26 cellular contexts compared by ENCODE assay signal in the genomic region with DNA sequence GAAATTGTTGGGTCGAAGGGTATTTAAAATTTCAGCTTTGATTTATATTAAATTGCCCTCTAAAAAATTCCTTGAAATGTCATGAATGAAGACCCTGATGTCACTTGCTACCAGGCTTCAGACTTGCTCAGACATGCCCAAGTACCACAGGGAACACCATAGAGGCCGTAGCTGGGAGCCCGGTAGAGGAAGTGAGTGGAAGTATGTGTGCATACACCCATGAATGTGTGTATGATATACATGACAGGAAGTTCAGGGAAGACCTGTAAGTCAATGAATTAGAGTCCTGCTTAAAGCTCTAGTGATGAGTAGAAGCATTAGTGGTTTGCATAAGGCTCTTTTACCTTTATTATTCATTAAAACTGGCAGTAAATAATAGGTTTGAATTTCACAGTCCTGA.
A peak's percentile ranks its signal among the peaks of the same experiment; 100 is the strongest.
DNase-seq lines count a peak whose midpoint lies in the region; ATAC-seq, FAIRE-seq and TF ChIP-seq lines count a peak whose summit lies in the region.
"Had no signal": no experiment of that assay in that cellular context is flagged by ENCODE, and none has a peak within 500 bp of the region (broad histone marks: within the 10 kb centered on the region; RNA-seq: fewer than 3 reads in every experiment).

No MANE protein-coding gene starts in this region.

- 62% methylated on average over 3 of the region's 3 CpGs for WGBS in GM12878 (ENCODE audit: insufficient coverage, insufficient replicate concordance, low lambda C conversion rate, missing lambda C conversion rate)
- 63 to 100% methylated on average over 3 of the region's 3 CpGs for WGBS in gastroesophageal sphincter (ENCODE audit: low coverage in 1 of 2), 2 donors

- TF ChIP-seq RAD21 in GM12878 (IDR thresholded peaks at IDR 0.05; ENCODE audit: insufficient read depth, low read depth, low read length) = no peak

- H3K4me2 ChIP-seq in DND-41 (ENCODE audit: insufficient read depth, low read length) = no peak overlapping the region
- H3K4me2 ChIP-seq in GM12878 (ENCODE audit: control insufficient read depth, insufficient read depth) = 0 out of 2 replicates have a peak overlapping the region, but pooled peaks have one; percentile 14
- H3K4me2 ChIP-seq: PC-9 had no signal

- no peak overlapping the region for H3K9ac ChIP-seq in DND-41 (ENCODE audit: low read depth, low read length)
- no peak overlapping the region for H3K9ac ChIP-seq in GM12878 (ENCODE audit: control insufficient read depth, insufficient read depth, low read length)

- FAIRE-seq in GM12878 (lab: Jason Lieb, UNC) = no peak

- no peak overlapping the region for H2AFZ ChIP-seq in DND-41 (ENCODE audit: low read depth, low read length)
- H2AFZ ChIP-seq in GM12878 (ENCODE audit: control insufficient read depth, low read depth, low read length) = no peak overlapping the region; the same call in 1 of the 2 replicates
- H2AFZ ChIP-seq: PC-9 had no signal

- POLR2A ChIA-PET in GM12878 (lab: Charles Lee) = interaction anchor here (0.5 to 1.6 kb wide), 3 partner anchors 9 to 86 kb away, joined by 3 to 4 read pairs (median 3); no protein-coding TSS in a partner anchor

- in situ Hi-C loops in GM12878 (cut with MboI) = no loop called here

- H3K9me3 Mint-ChIP-seq in stimulated activated naive B cell treated with anti-CD40 and anti-IgM and Interleukin-4, amounts not matched to agents 10 μg/mL and 1 μg/mL and 100 μg/mL, for 72 hours = no peaks in the 10 kb centered on the region
- H3K9me3 Mint-ChIP-seq: CD14-positive monocyte, natural killer cell had no signal

- H3K27ac ChIP-seq in DND-41 (ENCODE audit: low read length) (0 out of 2 replicates have a peak overlapping the region, but pooled peaks have one; percentile 3), GM12878 (ENCODE audit: control insufficient read depth, insufficient read depth) (no peak overlapping the region; the same call in 1 of the 2 replicates), gastroesophageal sphincter (no peak overlapping the region)
- H3K27ac ChIP-seq: cardiac muscle cell, colonic mucosa, PC-9, upper lobe of right lung, WERI-Rb-1 had no signal

- TF ChIP-seq POLR2A in GM18505 (IDR thresholded peaks at IDR 0.05; ENCODE audit: borderline replicate concordance, extremely low read depth, insufficient read depth, insufficient read length) = no peak
- no peak for TF ChIP-seq POLR2A in GM12878 (IDR thresholded peaks at IDR 0.05; ENCODE audit: low read depth, low read length)
- TF ChIP-seq POLR2A in gastroesophageal sphincter (IDR thresholded peaks at IDR 0.05) = no peak

- no peaks in the 10 kb centered on the region for H3K27me3 ChIP-seq in DND-41 (ENCODE audit: insufficient read depth, low read length, poor library complexity)
- H3K27me3 ChIP-seq in GM12878 (replicated peaks in 1 of 2; ENCODE audit: control insufficient read depth in 2 of 2, insufficient read depth in 2 of 2, low read length in 1 of 2) = no peaks in the 10 kb centered on the region
- H3K27me3 ChIP-seq in gastroesophageal sphincter = no peaks in the 10 kb centered on the region
- H3K27me3 ChIP-seq: cardiac muscle cell, colonic mucosa, MG63, suprapubic skin, upper lobe of right lung had no signal

- H3K36me3 Mint-ChIP-seq in stimulated activated naive B cell treated with anti-CD40 and anti-IgM and Interleukin-4, amounts not matched to agents 10 μg/mL and 1 μg/mL and 100 μg/mL, for 72 hours = peaks cover 0 to 3% of the 10 kb centered on the region in 2 donors

- no TSS peak for BruUV-seq in GM12878 (replicated peaks; lab: Mats Ljungman, UMichigan)

- no peaks in the 10 kb centered on the region for H4K20me1 ChIP-seq in DND-41 (ENCODE audit: insufficient read depth, low read length)
- H4K20me1 ChIP-seq in GM12878 (ENCODE audit: control insufficient read depth, insufficient read depth) = no peaks in the 10 kb centered on the region

- RAD21 ChIA-PET in GM12878 (lab: Charles Lee; ENCODE audit: unreplicated experiment) = no interaction called here

- CTCF ChIA-PET in GM12878 (lab: Yijun Ruan, JAX) = no interaction called here

- SMC1A ChIA-PET in GM12878 (lab: Charles Lee; ENCODE audit: uncharacterized antibody, unreplicated experiment) = interaction anchor here (0.6 to 1.3 kb wide), 3 partner anchors 9 to 57 kb away, joined by 3 to 4 read pairs (median 3); no protein-coding TSS in a partner anchor

- H3K36me3 ChIP-seq in DND-41 (ENCODE audit: insufficient read depth, low read length) (no peaks in the 10 kb centered on the region), GM12878 (ENCODE audit: control insufficient read depth in 2 of 2, insufficient read depth in 2 of 2, low read length in 1 of 2) (no peaks in the 10 kb centered on the region), gastroesophageal sphincter (peaks cover 0 to 12% of the 10 kb centered on the region in 2 donors)
- H3K36me3 ChIP-seq: cardiac muscle cell, colonic mucosa, MG63, suprapubic skin, upper lobe of right lung, WERI-Rb-1 had no signal

- no peak overlapping the region for H3K4me3 ChIP-seq in DND-41 (ENCODE audit: low read depth in 1 of 2, low read length in 2 of 2)
- H3K4me3 ChIP-seq in GM12878 = no peak overlapping the region
- H3K4me3 ChIP-seq in gastroesophageal sphincter = no peak overlapping the region
- H3K4me3 ChIP-seq: cardiac muscle cell, colonic mucosa, MG63, PC-9, suprapubic skin, upper lobe of right lung had no signal

- intact Hi-C loops in GM12878 (cut with micrococcal nuclease; ENCODE audit: unreplicated experiment) = no loop called here

- TF ChIP-seq EP300 in GM12878 (IDR thresholded peaks at IDR 0.05; ENCODE audit: borderline replicate concordance in 1 of 2, control insufficient read depth in 1 of 2, low read depth in 2 of 2, low read length in 2 of 2) = no peak
- no peak for TF ChIP-seq EP300 in gastroesophageal sphincter (IDR thresholded peaks at IDR 0.05)

- H3K27me3 Mint-ChIP-seq in stimulated activated naive B cell treated with anti-CD40 and anti-IgM and Interleukin-4, amounts not matched to agents 10 μg/mL and 1 μg/mL and 100 μg/mL, for 72 hours = no peaks in the 10 kb centered on the region

- H3K9me3 ChIP-seq in DND-41 (ENCODE audit: insufficient read depth, low read length, severe bottlenecking) (no peaks in the 10 kb centered on the region), GM12878 (replicated peaks; ENCODE audit: control insufficient read depth, insufficient read depth, low read length) (no peaks in the 10 kb centered on the region), gastroesophageal sphincter (no peaks in the 10 kb centered on the region)
- H3K9me3 ChIP-seq: colonic mucosa, MG63, suprapubic skin, upper lobe of right lung had no signal

- no peak overlapping the region for H3K4me3 Mint-ChIP-seq in stimulated activated naive B cell treated with anti-CD40 and anti-IgM and Interleukin-4, amounts not matched to agents 10 μg/mL and 1 μg/mL and 100 μg/mL, for 72 hours
- H3K4me3 Mint-ChIP-seq: CD14-positive monocyte, natural killer cell had no signal

- ATAC-seq in DND-41 (ENCODE audit: insufficient read depth, low read depth) (peak; percentile 71), GM18505 (IDR thresholded peaks at IDR 0.05; ENCODE audit: unreplicated experiment) (peak; percentile 47), HG02852 (IDR thresholded peaks at IDR 0.05; ENCODE audit: unreplicated experiment) (peak; percentile 40), GM12878 (peak; percentile 37; the same call in 1 of the 3 replicates), gastroesophageal sphincter (no peak)
- ATAC-seq in stimulated activated naive B cell treated with anti-CD40 and anti-IgM and Interleukin-4, amounts not matched to agents 10 μg/mL and 1 μg/mL and 100 μg/mL, for 72 hours (replicated peaks) = no peak
- ATAC-seq: upper lobe of right lung had no signal

- no peak overlapping the region for H3K27ac Mint-ChIP-seq in stimulated activated naive B cell treated with anti-CD40 and anti-IgM and Interleukin-4, amounts not matched to agents 10 μg/mL and 1 μg/mL and 100 μg/mL, for 72 hours
- H3K27ac Mint-ChIP-seq: CD14-positive monocyte had no signal

- DNase-seq in DND-41 = peak; percentile 42
- DNase-seq in GM12878 (ENCODE audit: low read depth, low spot score) = no peak
- no peak for DNase-seq in stimulated activated naive B cell treated with anti-CD40 and anti-IgM and Interleukin-4, amounts not matched to agents 10 μg/mL and 1 μg/mL and 100 μg/mL, for 72 hours
- no peak for DNase-seq in activated CD4-positive, alpha-beta T cell treated with anti-CD3 and anti-CD28 coated beads for 1 hour
- DNase-seq: activated naive CD4-positive, alpha-beta T cell treated with anti-CD3 and anti-CD28 coated beads, Interleukin-2, amount 50 U/mL, for 16 hours; colonic mucosa; effector CD8-positive, alpha-beta T cell; erythroblast; head of caudate nucleus; MG63; natural killer cell; NCI-H1417 treated with DMSO at 0.1 percent for 48 hours; NCI-H510A treated with DMSO at 0.1 percent for 48 hours; PC-9; Right ventricle myocardium superior; stimulated activated CD4-positive, alpha-beta T cell treated with anti-CD3 and anti-CD28 coated beads, Interleukin-15, amount 100 ng/mL, for 24 hours; stimulated activated naive CD4-positive, alpha-beta T cell; T-helper 2 cell; upper lobe of right lung; WERI-Rb-1 had no signal

- peaks cover 28% of the 10 kb centered on the region for H3K4me1 ChIP-seq in DND-41 (ENCODE audit: insufficient read depth, low read length)
- peaks cover 7% of the 10 kb centered on the region for H3K4me1 ChIP-seq in GM12878 (ENCODE audit: control insufficient read depth, insufficient read depth, low read length)
- H3K4me1 ChIP-seq in gastroesophageal sphincter = no peaks in the 10 kb centered on the region
- H3K4me1 ChIP-seq: colonic mucosa, upper lobe of right lung had no signal

- H3K79me2 ChIP-seq in DND-41 (ENCODE audit: insufficient read depth, low read length) (no peaks in the 10 kb centered on the region), GM12878 (ENCODE audit: control insufficient read depth, insufficient read depth, low read length) (no peaks in the 10 kb centered on the region)

- no peak for TF ChIP-seq CTCF in DND-41 (IDR thresholded peaks at IDR 0.05; ENCODE audit: borderline replicate concordance, extremely low read depth, low read length, poor library complexity, severe bottlenecking)
- TF ChIP-seq CTCF in GM12878 (IDR thresholded peaks at IDR 0.05 in 2 of 3, conservative IDR thresholded peaks at IDR 0.05 in 1 of 3; ENCODE audit: control insufficient read depth in 2 of 3, extremely low read depth in 1 of 3, insufficient read depth in 1 of 3, low read depth in 3 of 3, low read length in 3 of 3) = no peak
- TF ChIP-seq CTCF in gastroesophageal sphincter (IDR thresholded peaks at IDR 0.05) = no peak

- H3K4me1 Mint-ChIP-seq in stimulated activated naive B cell treated with anti-CD40 and anti-IgM and Interleukin-4, amounts not matched to agents 10 μg/mL and 1 μg/mL and 100 μg/mL, for 72 hours = peaks cover 6 to 25% of the 10 kb centered on the region in 2 donors

TF ChIP-seq in GM12878, 131 proteins besides CTCF, POLR2A, EP300 and RAD21 (continues in another document):
- TF ChIP-seq, protein P1, sequence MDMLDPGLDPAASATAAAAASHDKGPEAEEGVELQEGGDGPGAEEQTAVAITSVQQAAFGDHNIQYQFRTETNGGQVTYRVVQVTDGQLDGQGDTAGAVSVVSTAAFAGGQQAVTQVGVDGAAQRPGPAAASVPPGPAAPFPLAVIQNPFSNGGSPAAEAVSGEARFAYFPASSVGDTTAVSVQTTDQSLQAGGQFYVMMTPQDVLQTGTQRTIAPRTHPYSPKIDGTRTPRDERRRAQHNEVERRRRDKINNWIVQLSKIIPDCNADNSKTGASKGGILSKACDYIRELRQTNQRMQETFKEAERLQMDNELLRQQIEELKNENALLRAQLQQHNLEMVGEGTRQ (IDR thresholded peaks at IDR 0.05; ENCODE audit: borderline replicate concordance, low read depth, low read length) = no peak

Comparison
In these comparisons a context has a peak if more than half of its experiments do, and no peak if none do; other contexts are left out.
1. ATAC-seq: peak in DND-41 (single experiment), GM18505 (single experiment), HG02852 (single experiment) and GM12878 (single experiment); none in stimulated activated naive B cell treated with anti-CD40 and anti-IgM and Interleukin-4, amounts not matched to agents 10 μg/mL and 1 μg/mL and 100 μg/mL, for 72 hours (0 of 2) and gastroesophageal sphincter (single experiment).